Comparison of ENCODE assay signal across 12 cellular contexts in the genomic region with DNA sequence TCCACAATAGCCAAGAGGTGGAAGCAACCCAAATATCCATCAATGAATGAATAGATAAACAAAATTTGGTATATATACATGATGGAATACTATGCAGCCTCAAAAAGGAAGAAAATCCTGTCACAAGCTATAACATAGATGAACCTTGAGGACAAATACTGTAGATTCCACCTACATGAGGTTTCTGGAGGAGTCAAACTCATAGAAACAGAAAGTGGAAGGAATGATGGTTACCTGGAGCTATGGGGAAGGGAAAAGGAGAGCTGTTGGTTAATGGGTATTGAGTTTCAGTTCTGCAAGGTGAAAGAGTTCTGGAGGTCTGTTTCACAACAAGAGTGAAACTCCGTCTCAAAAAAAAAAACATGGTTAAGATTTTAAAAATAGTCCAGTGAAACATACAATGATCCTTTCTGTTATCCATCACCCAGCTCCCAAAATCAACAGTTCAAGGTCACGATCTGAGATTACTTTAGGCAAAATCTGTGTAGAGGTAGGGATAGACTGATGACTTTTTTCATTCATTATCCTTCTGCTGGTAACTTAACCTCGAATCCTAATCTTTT.
DNase-seq lines count a peak whose midpoint lies in the region; ATAC-seq, FAIRE-seq and TF ChIP-seq lines count a peak whose summit lies in the region.
"Had no signal": no experiment of that assay in that cellular context is flagged by ENCODE, and none has a peak within 500 bp of the region (broad histone marks: within the 10 kb centered on the region; RNA-seq: fewer than 3 reads in every experiment).

No MANE protein-coding gene starts in this region.

- peak overlapping the region; percentile 74 for H3K27ac Mint-ChIP-seq in activated naive CD8-positive, alpha-beta T cell treated with anti-CD3 and anti-CD28 coated beads for 36 hours
- no peak overlapping the region for H3K27ac Mint-ChIP-seq in mesothelial cell of epicardium
- H3K27ac Mint-ChIP-seq: stimulated activated effector memory CD8-positive, alpha-beta T cell treated with anti-CD3 and anti-CD28 coated beads, Interleukin-12 subunit alpha, Interleukin-12 subunit beta, amount 100 ng/mL, for 72 hours had no signal

- H3K4me3 Mint-ChIP-seq in activated naive CD8-positive, alpha-beta T cell treated with anti-CD3 and anti-CD28 coated beads for 36 hours = no peak overlapping the region
- H3K4me3 Mint-ChIP-seq in mesothelial cell of epicardium = no peak overlapping the region
- H3K4me3 Mint-ChIP-seq: stimulated activated effector memory CD8-positive, alpha-beta T cell treated with anti-CD3 and anti-CD28 coated beads, Interleukin-12 subunit alpha, Interleukin-12 subunit beta, amount 100 ng/mL, for 72 hours had no signal

- no peaks in the 10 kb centered on the region for H3K9me3 ChIP-seq in small intestine (ENCODE audit: control insufficient read depth, low read depth)
- H3K9me3 ChIP-seq: gastroesophageal sphincter had no signal

- H3K4me1 Mint-ChIP-seq in activated naive CD8-positive, alpha-beta T cell treated with anti-CD3 and anti-CD28 coated beads for 36 hours = peaks cover 5% of the 10 kb centered on the region
- H3K4me1 Mint-ChIP-seq in mesothelial cell of epicardium = no peaks in the 10 kb centered on the region
- H3K4me1 Mint-ChIP-seq: stimulated activated effector memory CD8-positive, alpha-beta T cell treated with anti-CD3 and anti-CD28 coated beads, Interleukin-12 subunit alpha, Interleukin-12 subunit beta, amount 100 ng/mL, for 72 hours had no signal

- DNase-seq in activated naive CD8-positive, alpha-beta T cell treated with anti-CD3 and anti-CD28 coated beads for 36 hours = no peak
- no peak for DNase-seq in mesothelial cell of epicardium (ENCODE audit: low spot score in 2 of 2, unreplicated experiment in 2 of 2)
- DNase-seq in HuH-7.5 (ENCODE audit: low spot score) = no peak
- DNase-seq in small intestine = no peak
- DNase-seq: mesendoderm, NCI-H2171 treated with DMSO at 0.1 percent for 48 hours had no signal

- H3K4me3 ChIP-seq in small intestine (ENCODE audit: low read depth in 1 of 2, low read length in 2 of 2) = no peak overlapping the region
- H3K4me3 ChIP-seq: cardiac muscle cell, gastroesophageal sphincter had no signal

- no peak overlapping the region for H3K27ac ChIP-seq in small intestine (ENCODE audit: low read depth in 1 of 2, low read length in 1 of 2)
- H3K27ac ChIP-seq: cardiac muscle cell, gastroesophageal sphincter had no signal

- no peak for FAIRE-seq in small intestine (lab: Jason Lieb, UNC)

- H3K4me1 ChIP-seq in small intestine (ENCODE audit: control insufficient read depth in 2 of 2, insufficient read depth in 1 of 2, low read depth in 1 of 2, low read length in 1 of 2) = no peaks in the 10 kb centered on the region
- H3K4me1 ChIP-seq: gastroesophageal sphincter had no signal

- no peaks in the 10 kb centered on the region for H3K27me3 ChIP-seq in small intestine (ENCODE audit: control insufficient read depth in 2 of 2, insufficient read depth in 2 of 2, low read length in 2 of 2)
- H3K27me3 ChIP-seq: cardiac muscle cell, gastroesophageal sphincter had no signal

- peaks cover 4% of the 10 kb centered on the region for H3K27me3 Mint-ChIP-seq in activated naive CD8-positive, alpha-beta T cell treated with anti-CD3 and anti-CD28 coated beads for 36 hours
- no peaks in the 10 kb centered on the region for H3K27me3 Mint-ChIP-seq in mesothelial cell of epicardium (ENCODE audit: low read depth)

- H3K36me3 Mint-ChIP-seq in activated naive CD8-positive, alpha-beta T cell treated with anti-CD3 and anti-CD28 coated beads for 36 hours = no peaks in the 10 kb centered on the region
- H3K36me3 Mint-ChIP-seq in mesothelial cell of epicardium = no peaks in the 10 kb centered on the region
- H3K36me3 Mint-ChIP-seq: stimulated activated effector memory CD8-positive, alpha-beta T cell treated with anti-CD3 and anti-CD28 coated beads, Interleukin-12 subunit alpha, Interleukin-12 subunit beta, amount 100 ng/mL, for 72 hours had no signal

- no peak for TF ChIP-seq CTCF in mesothelial cell of epicardium (IDR thresholded peaks at IDR 0.05; ENCODE audit: unreplicated experiment)

- WGBS in small intestine, 3 donors = 63 to 77% (median 67%) methylated on average over 3 of the region's 3 CpGs

- no peaks in the 10 kb centered on the region for H3K9me3 Mint-ChIP-seq in activated naive CD8-positive, alpha-beta T cell treated with anti-CD3 and anti-CD28 coated beads for 36 hours
- H3K9me3 Mint-ChIP-seq in mesothelial cell of epicardium = peaks cover 9% of the 10 kb centered on the region

- ATAC-seq in GM18870 (IDR thresholded peaks at IDR 0.05; ENCODE audit: unreplicated experiment) = peak; percentile 90
- peak; percentile 83 for ATAC-seq in GM21576 (IDR thresholded peaks at IDR 0.05; ENCODE audit: unreplicated experiment)
- ATAC-seq in HG03159 (IDR thresholded peaks at IDR 0.05; ENCODE audit: unreplicated experiment) = peak; percentile 87
- ATAC-seq: gastroesophageal sphincter; stimulated activated effector memory CD8-positive, alpha-beta T cell treated with anti-CD3 and anti-CD28 coated beads, Interleukin-12 subunit alpha, Interleukin-12 subunit beta, amount 100 ng/mL, for 72 hours had no signal

- H3K36me3 ChIP-seq in small intestine (ENCODE audit: control insufficient read depth in 2 of 2, insufficient read depth in 2 of 2, low read length in 2 of 2) = no peaks in the 10 kb centered on the region
- H3K36me3 ChIP-seq: cardiac muscle cell, gastroesophageal sphincter had no signal
